Comparison of ENCODE assay signal across 20 cellular contexts in the genomic region with DNA sequence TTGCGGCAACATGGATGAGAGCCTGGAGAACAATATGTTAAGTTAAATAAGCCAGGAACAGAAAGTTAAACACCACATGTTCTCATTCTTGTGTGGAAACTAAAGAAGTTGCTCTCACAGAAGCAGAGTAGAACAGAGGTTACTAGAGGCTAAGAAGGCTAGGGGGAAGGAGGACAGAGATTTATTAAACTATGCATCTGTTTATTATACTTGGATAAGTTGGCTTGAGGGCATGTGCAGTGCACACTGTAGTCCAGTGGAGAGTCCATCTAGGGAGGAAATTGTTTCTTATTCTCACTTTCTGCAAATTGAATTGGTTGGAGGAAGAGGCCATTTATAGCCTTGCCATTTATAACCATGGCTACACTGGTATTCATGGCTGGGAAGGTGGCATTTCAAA.
"Had no signal": no experiment of that assay in that cellular context is flagged by ENCODE, and none has a peak within 500 bp of the region (broad histone marks: within the 10 kb centered on the region; RNA-seq: fewer than 3 reads in every experiment).

No MANE protein-coding gene starts in this region.

- H3K27me3 ChIP-seq: thyroid gland had no signal

- ATAC-seq: esophagus mucosa; left ventricle myocardium superior; lower lobe of right lung; natural killer cell; sciatic nerve; stimulated activated effector memory CD8-positive, alpha-beta T cell treated with anti-CD3 and anti-CD28 coated beads, Interleukin-12 subunit alpha, Interleukin-12 subunit beta, amount 100 ng/mL, for 72 hours had no signal

- H3K9ac ChIP-seq: parathyroid adenoma had no signal

- H3K4me3 ChIP-seq: lower lobe of right lung, stomach, thyroid gland had no signal

- FAIRE-seq: colon, frontal cortex, keratinocyte had no signal

- H3K27ac ChIP-seq: epithelial cell of prostate, lower lobe of right lung, parathyroid adenoma, stomach, thyroid gland had no signal

- DNase-seq: effector CD8-positive, alpha-beta T cell; endodermal cell; head of caudate nucleus; left ventricle myocardium superior; lower lobe of right lung; natural killer cell; stimulated activated CD4-positive, alpha-beta T cell treated with anti-CD3 and anti-CD28 coated beads, Interleukin-2, amount 100 ng/mL, for 24 hours; stimulated activated CD4-positive, alpha-beta T cell treated with anti-CD3 and anti-CD28 coated beads, Interleukin-4, amount 100 ng/mL, for 24 hours; stimulated activated naive CD4-positive, alpha-beta T cell treated with Interleukin-2 at 50 U/mL for 16 hours; stomach; thyroid gland; trophoblast cell had no signal

- H2AFZ ChIP-seq: parathyroid adenoma had no signal

- H3K9me3 ChIP-seq: lower lobe of right lung, stomach, thyroid gland had no signal

- H3K79me2 ChIP-seq: parathyroid adenoma had no signal

- H3K4me1 ChIP-seq: lower lobe of right lung, parathyroid adenoma, stomach, thyroid gland had no signal

- H3K36me3 ChIP-seq: lower lobe of right lung, stomach, thyroid gland had no signal
